ENCODE assay signal across 19 cellular contexts in genomic region chr2:17257194-17257909, GRCh38.
DNase-seq lines count a peak whose midpoint lies in the region; ATAC-seq and TF ChIP-seq lines count a peak whose summit lies in the region.
"Had no signal": no experiment of that assay in that cellular context is flagged by ENCODE, and none has a peak within 500 bp of the region (broad histone marks: within the 10 kb centered on the region; RNA-seq: fewer than 3 reads in every experiment).

No MANE protein-coding gene starts in this region.

- TF ChIP-seq CTCF in A673 (conservative IDR thresholded peaks at IDR 0.05; ENCODE audit: low read depth, low read length) (no peak), fibroblast of villous mesenchyme (IDR thresholded peaks at IDR 0.05; ENCODE audit: insufficient read depth, low read depth, low read length) (no peak)

- no peaks in the 10 kb centered on the region for H3K4me1 ChIP-seq in A673 (ENCODE audit: insufficient read depth, low read length, poor library complexity, severe bottlenecking)
- H3K4me1 ChIP-seq: A549 had no signal

- CTCF ChIA-PET in A673 (lab: Charles Lee): no interaction called here

- no TSS peak for BruUV-seq in A673 (replicated peaks; lab: Mats Ljungman, UMichigan)

- H3K9me3 ChIP-seq in A673 (ENCODE audit: low read depth, low read length, poor library complexity, severe bottlenecking): no peaks in the 10 kb centered on the region
- H3K9me3 ChIP-seq: A549 had no signal

- POLR2A ChIA-PET in A673 (lab: Charles Lee; ENCODE audit: low non-redundant PET): no interaction called here

- DNase-seq in A673 (ENCODE audit: low spot score) (peak; percentile 7), RPMI7951 (ENCODE audit: low read depth) (peak; percentile 2), fibroblast of villous mesenchyme (ENCODE audit: low read depth) (peak; percentile 7), Right ventricle myocardium superior (no peak), left lobe of liver (ENCODE audit: low spot score) (no peak)
- DNase-seq: activated CD4-positive, alpha-beta T cell treated with anti-CD3 and anti-CD28 coated beads, Interleukin-2, amount 50 U/mL, for 48 hours; activated naive CD8-positive, alpha-beta T cell treated with anti-CD3 and anti-CD28 coated beads, Interleukin-2, amount 50 U/mL, for 24 hours; CD4-positive, CD25-positive, alpha-beta regulatory T cell; glutamatergic neuron; NCI-H187 treated with DMSO at 0.1 percent for 48 hours; NCI-H510A; nucleus accumbens; stimulated activated CD4-positive, alpha-beta T cell treated with anti-CD3 and anti-CD28 coated beads, Interleukin-4, amount 100 ng/mL, for 24 hours had no signal

- intact Hi-C loops in A673 (cut with micrococcal nuclease; ENCODE audit: unreplicated experiment): no loop called here
- intact Hi-C loops in Right ventricle myocardium superior (cut with DNase I): no loop called here

- no peaks in the 10 kb centered on the region for H3K36me3 ChIP-seq in A673 (ENCODE audit: insufficient read depth, low read length, poor library complexity, severe bottlenecking)

- ATAC-seq in HG02852 (IDR thresholded peaks at IDR 0.05; ENCODE audit: unreplicated experiment) (peak; percentile 42), Right ventricle myocardium superior (ENCODE audit: poor library complexity) (no peak), GM19023 (IDR thresholded peaks at IDR 0.05; ENCODE audit: unreplicated experiment) (no peak), left lobe of liver (no peak), HG03097 (IDR thresholded peaks at IDR 0.05; ENCODE audit: low FRiP score, unreplicated experiment) (no peak)
- ATAC-seq: A549; activated naive CD8-positive, alpha-beta T cell treated with anti-CD3 and anti-CD28 coated beads, Interleukin-2, amount 50 U/mL, for 24 hours; GM12878; sciatic nerve had no signal

- no peaks in the 10 kb centered on the region for H3K27me3 ChIP-seq in A673 (replicated peaks; ENCODE audit: insufficient read depth, low read depth, low read length, poor library complexity)

- H3K4me3 ChIP-seq in A673 (ENCODE audit: low read depth, low read length, poor library complexity, severe bottlenecking): no peak overlapping the region
- H3K4me3 ChIP-seq in fibroblast of villous mesenchyme (ENCODE audit: low read depth, low read length): no peak overlapping the region
- H3K4me3 ChIP-seq: A549, GM12878 had no signal

- H3K27ac ChIP-seq in A673 (ENCODE audit: low read depth, low read length, poor library complexity, severe bottlenecking): no peak overlapping the region
- H3K27ac ChIP-seq: A549 had no signal

Comparison
In these comparisons a context has a peak if more than half of its experiments do, and no peak if none do; other contexts are left out.
1. DNase-seq: peak in A673 (single experiment), RPMI7951 (single experiment) and fibroblast of villous mesenchyme (single experiment); none in Right ventricle myocardium superior (single experiment) and left lobe of liver (single experiment).